ENCODE assay signal across 1 cellular context in genomic region chr15:84826369-84826823, GRCh38.
TF ChIP-seq lines count a peak whose summit lies in the region.

No MANE protein-coding gene starts in this region.

TF ChIP-seq in IMR-90, 13 proteins besides CTCF, POLR2A, EP300 and RAD21 (continued from another document):
- TF ChIP-seq BHLHE40 (IDR thresholded peaks at IDR 0.05; ENCODE audit: low read depth, low read length) (no peak), RFX5 (IDR thresholded peaks at IDR 0.05; ENCODE audit: low read depth, low read length) (no peak), MAZ (IDR thresholded peaks at IDR 0.05; ENCODE audit: borderline replicate concordance, low read depth, low read length) (no peak)
